In the genomic region with DNA sequence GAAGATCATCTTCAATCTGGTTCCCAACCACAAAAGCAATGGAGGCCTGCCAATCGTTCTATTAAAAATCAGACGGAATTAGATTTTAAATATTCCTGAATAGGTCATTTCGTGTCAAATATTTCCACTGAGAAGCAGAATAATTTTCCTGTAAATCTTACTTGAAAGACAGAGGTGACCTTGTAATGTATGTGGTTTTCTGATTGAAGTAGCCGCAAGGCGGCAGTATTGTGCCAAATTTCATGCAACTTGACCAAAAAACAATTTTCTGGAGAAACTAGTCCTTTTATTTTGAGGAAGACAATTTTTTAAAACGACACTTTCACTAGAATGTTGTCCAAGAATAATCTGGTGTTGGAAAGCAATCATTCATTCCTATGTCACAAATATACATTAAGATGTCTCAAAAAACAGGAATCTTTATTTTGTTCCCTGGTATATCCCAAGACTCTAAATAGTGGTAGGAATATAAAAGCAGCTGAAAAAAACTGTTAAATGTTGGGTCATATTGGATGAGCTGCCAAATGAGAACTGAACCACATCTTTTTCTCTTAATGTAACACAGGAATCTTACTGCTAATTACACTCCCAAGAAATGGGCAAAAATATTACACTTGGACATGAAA, we compare ENCODE assay signal across 8 cellular contexts. TPM values are rescaled to one million over a fixed set of nuclear protein-coding genes. Genes with fewer than 3 reads are reported as not detected.
A peak's percentile ranks its signal among the peaks of the same experiment; 100 is the strongest.
DNase-seq lines count a peak whose midpoint lies in the region; ATAC-seq, FAIRE-seq and TF ChIP-seq lines count a peak whose summit lies in the region.

No MANE protein-coding gene starts in this region.

- in situ Hi-C loops in astrocyte of the cerebellum (cut with HindIII; ENCODE audit: low sequenced_read_pairs), result no loop called here

- DNase-seq in AG04450 (ENCODE audit: low read depth, low spot score) (peak; percentile 38), GM12891 (ENCODE audit: insufficient read length, low spot score) (no peak), NCI-H748 treated with DMSO at 0.1 percent for 48 hours (lab: John Stamatoyannopoulos, UW) (peak; percentile 52), astrocyte of the cerebellum (ENCODE audit: low read depth) (peak; percentile 60), iPS-NIHi11 (ENCODE audit: low spot score) (peak; percentile 49), epidermal melanocyte (ENCODE audit: insufficient read length, low spot score) (no peak)
- DNase-seq in stimulated activated CD4-positive, alpha-beta T cell treated with anti-CD3 and anti-CD28 coated beads, Interleukin-1b, Interleukin-23, amount 100 ng/mL, for 48 hours, result peak; percentile 15

- H3K27ac ChIP-seq in AG04450 (ENCODE audit: low read depth, low read length), result no peak overlapping the region

- ATAC-seq in HG03469 (IDR thresholded peaks at IDR 0.05; ENCODE audit: unreplicated experiment), result no peak

- no peaks in the 10 kb centered on the region for H3K9me3 ChIP-seq in AG04450 (ENCODE audit: control insufficient read depth, insufficient read depth, low read length)

- POLR2A ChIA-PET in AG04450 (lab: Yijun Ruan, JAX), result no interaction called here

- H3K4me3 ChIP-seq in AG04450 (ENCODE audit: low read depth, low read length), result no peak overlapping the region
- no peak overlapping the region for H3K4me3 ChIP-seq in astrocyte of the cerebellum (ENCODE audit: low read depth, low read length)

- TF ChIP-seq POLR2A in GM12891 (IDR thresholded peaks at IDR 0.05; ENCODE audit: low read depth, low read length), result no peak

- H3K27me3 ChIP-seq in AG04450 (ENCODE audit: control insufficient read depth, insufficient read depth, low read length), result no peaks in the 10 kb centered on the region

- TF ChIP-seq CTCF in AG04450 (IDR thresholded peaks at IDR 0.05; ENCODE audit: low read depth, low read length), result peak; percentile 86
- TF ChIP-seq CTCF in astrocyte of the cerebellum (IDR thresholded peaks at IDR 0.05; ENCODE audit: low read depth, low read length, missing control alignments), result peak; percentile 78

- peak; percentile 16 for FAIRE-seq in GM12891 (lab: Jason Lieb, UNC)

- CTCF ChIA-PET in AG04450 (lab: Charles Lee), result interaction anchor here (0.6 to 1.7 kb wide), 15 partner anchors 9 to 1217 kb away, joined by 3 to 12 read pairs (median 4); partner anchors contain the start of gene HAO2

TF ChIP-seq in GM12891, 5 proteins besides CTCF, POLR2A, EP300 and RAD21:
- no peak for TF ChIP-seq SPI1 (IDR thresholded peaks at IDR 0.05; ENCODE audit: low read depth, low read length)
- no peak for TF ChIP-seq POU2F2 (IDR thresholded peaks at IDR 0.05; ENCODE audit: low read depth, low read length)
- no peak for TF ChIP-seq PAX5 (IDR thresholded peaks at IDR 0.05; ENCODE audit: insufficient read depth, low read length, severe bottlenecking)
- TF ChIP-seq POLR2AphosphoS5 (IDR thresholded peaks at IDR 0.05; ENCODE audit: low read depth, low read length), result no peak
- no peak for TF ChIP-seq TAF1 (IDR thresholded peaks at IDR 0.05; ENCODE audit: low read depth, low read length)
TF ChIP-seq in GM12891: peak in this region for 0.

RNA-seq across cellular contexts. Expression of gene SPAG17, which starts 33.6 kb away (rescaled TPM):
- polyA plus RNA-seq in AG04450 (2011; rRNA removed), result 0.07 TPM in 1 of 2 replicates, not detected in the other
- polyA minus RNA-seq in AG04450 (2011; rRNA and poly(A)+ RNA removed), result not detected in 2 replicates
- not detected for polyA plus RNA-seq in GM12891 (2012; ENCODE audit: low read depth, missing spikeins)

Comparison
In these comparisons a context has a peak if more than half of its experiments do, and no peak if none do; other contexts are left out.
1. DNase-seq: peak in AG04450 (single experiment), NCI-H748 treated with DMSO at 0.1 percent for 48 hours (single experiment), astrocyte of the cerebellum (single experiment), iPS-NIHi11 (single experiment) and stimulated activated CD4-positive, alpha-beta T cell treated with anti-CD3 and anti-CD28 coated beads, Interleukin-1b, Interleukin-23, amount 100 ng/mL, for 48 hours (single experiment); none in GM12891 (single experiment) and epidermal melanocyte (single experiment).